ENCODE assay signal across 13 cellular contexts in the genomic region with DNA sequence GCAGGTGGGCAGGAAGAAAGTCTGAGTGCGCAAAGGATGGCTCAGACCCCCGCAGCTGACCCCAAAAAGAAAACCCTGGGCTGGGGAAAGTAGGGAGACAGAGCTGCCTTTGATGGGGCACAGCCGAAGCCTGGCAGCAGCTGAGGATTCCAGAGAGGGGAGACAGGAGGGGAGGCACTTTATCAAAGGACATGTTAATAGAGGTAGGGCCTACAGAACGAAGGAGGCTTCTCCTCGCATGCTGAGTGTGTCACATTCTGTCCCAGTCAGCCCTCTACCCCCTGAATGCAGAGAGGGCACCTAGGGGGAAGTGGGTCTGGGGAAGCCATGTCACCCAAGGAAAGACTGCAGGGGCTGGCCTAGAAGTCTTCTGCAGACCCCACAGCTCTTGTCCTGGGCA. TPM values are rescaled to one million over a fixed set of nuclear protein-coding genes. Genes with fewer than 3 reads are reported as not detected.
DNase-seq lines count a peak whose midpoint lies in the region; ATAC-seq and TF ChIP-seq lines count a peak whose summit lies in the region.
"Not testable (repeated sequence)": the region's sequence is repeated elsewhere in the genome, so short reads cannot be mapped to it uniquely, and the experiment has no call there.
"Had no signal": no experiment of that assay in that cellular context is flagged by ENCODE, and none has a peak within 500 bp of the region (broad histone marks: within the 10 kb centered on the region; RNA-seq: fewer than 3 reads in every experiment).

No MANE protein-coding gene starts in this region.

- not testable (repeated sequence) for ATAC-seq in activated CD8-positive, alpha-beta memory T cell treated with anti-CD3 and anti-CD28 coated beads, Interleukin-2, amount 10 ng/mL, durations not matched to agents 7 days and 5 days; Right ventricle myocardium superior (ENCODE audit: poor library complexity); natural killer cell treated with Interleukin-12 subunit alpha and Interleukin-12 subunit beta and Interleukin-15 and Interleukin-18, amount 100 ng/mL, for 72 hours; aorta (ENCODE audit: low FRiP score)

- H3K9me3 ChIP-seq in WERI-Rb-1 (ENCODE audit: severe bottlenecking); aorta (ENCODE audit: control insufficient read depth, low read length): not testable (repeated sequence)

- CTCF ChIA-PET in activated CD8-positive, alpha-beta memory T cell treated with anti-CD3 and anti-CD28 coated beads, Interleukin-2, amount 10 ng/mL, durations not matched to agents 7 days and 5 days (lab: Charles Lee): interaction anchor here (0.9 kb wide), 1 partner anchor 11 kb away, joined by 3 read pairs; no protein-coding TSS in a partner anchor

- H3K27me3 Mint-ChIP-seq in activated CD8-positive, alpha-beta memory T cell treated with anti-CD3 and anti-CD28 coated beads, Interleukin-2, amount 10 ng/mL, durations not matched to agents 7 days and 5 days; natural killer cell treated with Interleukin-12 subunit alpha and Interleukin-12 subunit beta and Interleukin-15 and Interleukin-18, amount 100 ng/mL, for 72 hours: not testable (repeated sequence)

- H3K9me3 Mint-ChIP-seq in activated CD8-positive, alpha-beta memory T cell treated with anti-CD3 and anti-CD28 coated beads, Interleukin-2, amount 10 ng/mL, durations not matched to agents 7 days and 5 days (ENCODE audit: low read depth); natural killer cell treated with Interleukin-12 subunit alpha and Interleukin-12 subunit beta and Interleukin-15 and Interleukin-18, amount 100 ng/mL, for 72 hours: not testable (repeated sequence)

- not testable (repeated sequence) for H3K36me3 Mint-ChIP-seq in activated CD8-positive, alpha-beta memory T cell treated with anti-CD3 and anti-CD28 coated beads, Interleukin-2, amount 10 ng/mL, durations not matched to agents 7 days and 5 days; natural killer cell treated with Interleukin-12 subunit alpha and Interleukin-12 subunit beta and Interleukin-15 and Interleukin-18, amount 100 ng/mL, for 72 hours

- 94 to 96% methylated on average over 5 of the region's 5 CpGs for WGBS in aorta, 2 donors

- H3K27me3 ChIP-seq in HL-60 (ENCODE audit: insufficient read depth, poor library complexity, severe bottlenecking); WERI-Rb-1 (ENCODE audit: insufficient read depth, low read depth, severe bottlenecking); aorta (ENCODE audit: control insufficient read depth in 1 of 2, insufficient read depth in 2 of 2, low read length in 1 of 2): not testable (repeated sequence)

- not testable (repeated sequence) for DNase-seq in HL-60 (ENCODE audit: low read depth in 1 of 2, low spot score in 1 of 2); WERI-Rb-1; activated CD8-positive, alpha-beta memory T cell treated with anti-CD3 and anti-CD28 coated beads, Interleukin-2, amount 10 ng/mL, durations not matched to agents 7 days and 5 days; natural killer cell treated with Interleukin-12 subunit alpha and Interleukin-12 subunit beta and Interleukin-15 and Interleukin-18, amount 100 ng/mL, for 72 hours (ENCODE audit: low spot score)
- DNase-seq in Right ventricle myocardium superior: peak; percentile 8
- DNase-seq in posterior vena cava (ENCODE audit: low spot score): peak; percentile 47
- peak; percentile 20 to 44 for DNase-seq in aorta

- not testable (repeated sequence) for H3K36me3 ChIP-seq in WERI-Rb-1; aorta (ENCODE audit: control insufficient read depth in 1 of 2, insufficient read depth in 2 of 2, low read length in 1 of 2)

- TF ChIP-seq CTCF in HL-60 (IDR thresholded peaks at IDR 0.05; ENCODE audit: insufficient read depth, low read length); WERI-Rb-1 (IDR thresholded peaks at IDR 0.05; ENCODE audit: low read depth, low read length): not testable (repeated sequence)

- intact Hi-C loops in Right ventricle myocardium superior (cut with DNase I); posterior vena cava (cut with DNase I); aorta (cut with DNase I): not testable (repeated sequence)

- H3K27ac Mint-ChIP-seq in activated CD8-positive, alpha-beta memory T cell treated with anti-CD3 and anti-CD28 coated beads, Interleukin-2, amount 10 ng/mL, durations not matched to agents 7 days and 5 days: peak overlapping the region; percentile 67
- H3K27ac Mint-ChIP-seq in natural killer cell treated with Interleukin-12 subunit alpha and Interleukin-12 subunit beta and Interleukin-15 and Interleukin-18, amount 100 ng/mL, for 72 hours: peak overlapping the region in 1 of 2 donors; percentile 77

- H3K27ac ChIP-seq in HL-60 (replicated peaks) (peak overlapping the region; percentile 51; the same call in 1 of the 2 replicates), WERI-Rb-1 (peak overlapping the region; percentile 72)
- H3K27ac ChIP-seq in aorta (ENCODE audit: low read depth in 1 of 2, low read length in 2 of 2): not testable (repeated sequence)

- H3K4me3 ChIP-seq in HL-60 (replicated peaks; ENCODE audit: insufficient read depth, low read length); WERI-Rb-1 (ENCODE audit: low read depth, low read length); aorta (ENCODE audit: low read length in 2 of 2): not testable (repeated sequence)

- not testable (repeated sequence) for H3K4me3 Mint-ChIP-seq in activated CD8-positive, alpha-beta memory T cell treated with anti-CD3 and anti-CD28 coated beads, Interleukin-2, amount 10 ng/mL, durations not matched to agents 7 days and 5 days
- H3K4me3 Mint-ChIP-seq in natural killer cell treated with Interleukin-12 subunit alpha and Interleukin-12 subunit beta and Interleukin-15 and Interleukin-18, amount 100 ng/mL, for 72 hours: peak overlapping the region; percentile 5

- peaks cover 34% of the 10 kb centered on the region for H3K4me1 Mint-ChIP-seq in activated CD8-positive, alpha-beta memory T cell treated with anti-CD3 and anti-CD28 coated beads, Interleukin-2, amount 10 ng/mL, durations not matched to agents 7 days and 5 days
- H3K4me1 Mint-ChIP-seq in natural killer cell treated with Interleukin-12 subunit alpha and Interleukin-12 subunit beta and Interleukin-15 and Interleukin-18, amount 100 ng/mL, for 72 hours (ENCODE audit: low read depth in 2 of 2): peaks cover 5 to 28% of the 10 kb centered on the region in 2 donors

- H3K4me1 ChIP-seq in aorta (ENCODE audit: control insufficient read depth in 1 of 2, insufficient read depth in 2 of 2, low read length in 2 of 2): not testable (repeated sequence)

RNA-seq across cellular contexts. Expression of gene RGL4, which starts 18.5 kb away (rescaled TPM):
- total RNA-seq in activated CD8-positive, alpha-beta memory T cell treated with anti-CD3 and anti-CD28 coated beads, Interleukin-2, amount 10 ng/mL, durations not matched to agents 7 days and 5 days: 10 to 100 TPM; 15.5 to 30.8 TPM
- total RNA-seq in Right ventricle myocardium superior (not detected), posterior vena cava (1 to 10 TPM in 1 of 2 donors, under 1 TPM in 1; 0.24 to 1.7 TPM), aorta (1 to 10 TPM; 1.2 to 1.4 TPM)
- 10 to 100 TPM in 1 of 2 donors, 1 to 10 TPM in 1; 6.5 to 10.2 TPM for total RNA-seq in natural killer cell treated with Interleukin-12 subunit alpha and Interleukin-12 subunit beta and Interleukin-15 and Interleukin-18, amount 100 ng/mL, for 72 hours
- polyA plus RNA-seq in aorta: under 1 TPM; 0.59 to 0.63 TPM
- total RNA-seq: A172, G401, H7, HepG2 had no signal
- polyA plus RNA-seq: HepG2 had no signal

RNA-seq across cellular contexts. Expression of gene DRICH1, which starts 40.2 kb away (rescaled TPM):
- under 1 TPM in 1 of 2 experiments, not detected in 1; 0.23 TPM for total RNA-seq in activated CD8-positive, alpha-beta memory T cell treated with anti-CD3 and anti-CD28 coated beads, Interleukin-2, amount 10 ng/mL, durations not matched to agents 7 days and 5 days
- 0.16 TPM for total RNA-seq in Right ventricle myocardium superior
- 1 to 10 TPM; 1.5 to 2.0 TPM for total RNA-seq in natural killer cell treated with Interleukin-12 subunit alpha and Interleukin-12 subunit beta and Interleukin-15 and Interleukin-18, amount 100 ng/mL, for 72 hours
- under 1 TPM; 0.19 to 0.42 TPM for total RNA-seq in posterior vena cava
- 1 to 10 TPM in 1 of 2 donors, not detected in 1; 1.4 TPM for total RNA-seq in aorta
- polyA plus RNA-seq in aorta: under 1 TPM in 1 of 2 donors, not detected in 1; 0.38 TPM
- total RNA-seq: A172, G401, GM12878, H7 had no signal
- polyA plus RNA-seq: CD8-positive, alpha-beta memory T cell; GM12878 had no signal
